3 cellular contexts compared by ENCODE assay signal in the genomic region with DNA sequence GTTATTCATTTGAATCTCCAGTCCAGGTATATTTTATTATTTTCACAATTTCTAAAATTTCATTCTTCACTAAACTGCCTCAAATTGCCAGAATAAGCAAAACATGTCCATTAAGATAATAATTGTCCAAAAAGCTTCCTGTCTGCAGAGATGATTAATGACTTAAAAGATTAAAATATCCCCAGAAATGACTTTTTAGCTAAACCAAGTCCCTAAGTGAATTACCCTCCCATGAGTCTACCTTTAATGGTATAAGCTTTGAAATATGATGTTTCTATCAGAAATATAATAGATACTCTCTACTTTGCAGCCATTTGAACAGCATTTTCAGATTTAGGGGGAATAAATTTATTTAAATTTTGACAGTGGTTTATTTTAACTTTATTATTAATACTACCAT.
"Had no signal": no experiment of that assay in that cellular context is flagged by ENCODE, and none has a peak within 500 bp of the region (broad histone marks: within the 10 kb centered on the region; RNA-seq: fewer than 3 reads in every experiment).

No MANE protein-coding gene starts in this region.

- ATAC-seq: GM12878 had no signal

- H3K4me3 ChIP-seq: GM12878 had no signal

- DNase-seq: GDM1, GF-D8 had no signal
